17 cellular contexts compared by ENCODE assay signal in the genomic region with DNA sequence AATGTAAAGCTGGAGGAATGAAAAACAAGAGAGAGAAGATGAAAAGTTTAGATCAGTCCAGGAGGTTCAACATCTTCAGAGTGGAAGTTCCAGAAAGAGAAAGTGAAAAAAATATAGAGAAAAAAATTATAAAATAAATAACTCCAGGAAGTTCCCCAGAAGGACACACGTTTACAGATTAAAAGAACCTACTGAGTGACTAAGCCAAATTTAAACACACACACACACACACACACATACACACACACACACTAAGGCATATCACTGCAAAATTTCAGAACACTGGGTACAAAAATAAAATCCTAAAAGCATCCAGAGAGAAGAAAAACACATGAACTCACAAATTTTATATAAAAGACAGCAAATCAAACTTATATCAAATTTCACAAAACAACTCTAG.
DNase-seq lines count a peak whose midpoint lies in the region; ATAC-seq and TF ChIP-seq lines count a peak whose summit lies in the region.
"Had no signal": no experiment of that assay in that cellular context is flagged by ENCODE, and none has a peak within 500 bp of the region (broad histone marks: within the 10 kb centered on the region; RNA-seq: fewer than 3 reads in every experiment).

No MANE protein-coding gene starts in this region.

- peak overlapping the region; percentile 85 for H2BK5ac ChIP-seq in IMR-90 (ENCODE audit: low read depth, low read length, poor library complexity, severe bottlenecking)

- peaks cover 3% of the 10 kb centered on the region for H3K27me3 Mint-ChIP-seq in neural progenitor cell (ENCODE audit: insufficient read depth, low read depth)

- H2AFZ ChIP-seq in IMR-90 (replicated peaks; ENCODE audit: low read length, poor library complexity), result no peak overlapping the region
- H2AFZ ChIP-seq in osteoblast (ENCODE audit: low read length), result no peak overlapping the region
- no peak overlapping the region for H2AFZ ChIP-seq in neural progenitor cell (replicated peaks)

- H3K79me1 ChIP-seq in IMR-90 (ENCODE audit: low read depth in 1 of 2, low read length in 2 of 2), result no peaks in the 10 kb centered on the region

- no peak overlapping the region for H3K56ac ChIP-seq in IMR-90 (ENCODE audit: extremely low read depth, insufficient read depth, low read length)

- H3K27ac Mint-ChIP-seq in neural progenitor cell, result no peak overlapping the region

- peaks cover 7% of the 10 kb centered on the region for H3K9me1 ChIP-seq in IMR-90 (ENCODE audit: insufficient read depth, low read length)

- peak overlapping the region; percentile 90; the same call in 1 of the 2 replicates for H2BK120ac ChIP-seq in IMR-90 (ENCODE audit: low read depth, low read length)

- no peaks in the 10 kb centered on the region for H3K36me3 ChIP-seq in IMR-90 (ENCODE audit: control insufficient read depth, insufficient read depth, low read length)
- H3K36me3 ChIP-seq in osteoblast (ENCODE audit: insufficient read depth, low read length), result no peaks in the 10 kb centered on the region
- no peaks in the 10 kb centered on the region for H3K36me3 ChIP-seq in neural progenitor cell
- H3K36me3 ChIP-seq: BLaER1 had no signal

- CTCF ChIA-PET in IMR-90 (lab: Yijun Ruan, JAX), result interaction anchor here (0.7 to 1.3 kb wide), 3 partner anchors 9 to 673 kb away, joined by 3 read pairs; no protein-coding TSS in a partner anchor

- no peak overlapping the region for H3K4me3 Mint-ChIP-seq in neural progenitor cell
- H3K4me3 Mint-ChIP-seq: IgD-negative memory B cell had no signal

- H3K9me3 ChIP-seq in IMR-90 (ENCODE audit: control insufficient read depth, insufficient read depth, low read length), result no peaks in the 10 kb centered on the region
- no peaks in the 10 kb centered on the region for H3K9me3 ChIP-seq in osteoblast (ENCODE audit: low read depth, low read length)
- H3K9me3 ChIP-seq in neural progenitor cell (ENCODE audit: low read depth), result no peaks in the 10 kb centered on the region
- H3K9me3 ChIP-seq: BLaER1 had no signal

- H3K9ac ChIP-seq in IMR-90 (ENCODE audit: low read depth, low read length) (no peak overlapping the region), neural progenitor cell (no peak overlapping the region)
- H3K9ac ChIP-seq: BLaER1 had no signal

- no peak for TF ChIP-seq RAD21 in IMR-90 (IDR thresholded peaks at IDR 0.05; ENCODE audit: low read length)

- POLR2A ChIA-PET in IMR-90 (lab: Charles Lee; ENCODE audit: unreplicated experiment), result interaction anchor here (0.6 kb wide), 1 partner anchor 181 kb away, joined by 5 read pairs; no protein-coding TSS in a partner anchor

- no peaks in the 10 kb centered on the region for H3F3A ChIP-seq in neural progenitor cell (ENCODE audit: low read depth)

- peak overlapping the region; percentile 53; the same call in 1 of the 2 replicates for H2BK20ac ChIP-seq in IMR-90 (ENCODE audit: low read depth, low read length)

- H3K27ac ChIP-seq in IMR-90 (ENCODE audit: insufficient read depth, low read length), result no peak overlapping the region
- H3K27ac ChIP-seq in osteoblast (ENCODE audit: low read depth, low read length), result peak overlapping the region; percentile 87
- no peak overlapping the region for H3K27ac ChIP-seq in neural progenitor cell
- H3K27ac ChIP-seq: BLaER1, SK-N-MC had no signal

- TF ChIP-seq POLR2A in IMR-90 (IDR thresholded peaks at IDR 0.05; ENCODE audit: low read depth, low read length), result no peak

- no peak overlapping the region for H3K23ac ChIP-seq in IMR-90 (ENCODE audit: low read depth, low read length)

- peak overlapping the region; percentile 61 to 79; a peak in 3 of 4 replicates for H4K8ac ChIP-seq in IMR-90 (ENCODE audit: low read depth in 2 of 2, low read length in 2 of 2)

- no peaks in the 10 kb centered on the region for H3K27me3 ChIP-seq in IMR-90 (ENCODE audit: control insufficient read depth, insufficient read depth, low read length)
- H3K27me3 ChIP-seq in osteoblast (ENCODE audit: insufficient read depth, low read length), result no peaks in the 10 kb centered on the region
- H3K27me3 ChIP-seq in neural progenitor cell, result no peaks in the 10 kb centered on the region
- H3K27me3 ChIP-seq: BLaER1 had no signal

- DNase-seq in EL (peak; percentile 27), IMR-90 (peak; percentile 54), choroid plexus epithelial cell (ENCODE audit: low read depth) (peak; percentile 38), osteoblast (ENCODE audit: insufficient read length, low spot score, missing footprints) (no peak), NCI-H2171 treated with DMSO at 0.1 percent for 48 hours (lab: John Stamatoyannopoulos, UW) (no peak), neural progenitor cell (ENCODE audit: low spot score) (no peak)
- DNase-seq: MV-4-11, NCI-H1436 treated with DMSO at 0.1 percent for 48 hours, NCI-H2107, NCI-H345, NCI-H526 treated with DMSO at 0.1 percent for 48 hours, OCI-M1 had no signal

- H3K4me1 Mint-ChIP-seq in neural progenitor cell, result no peaks in the 10 kb centered on the region

- H3K4me1 ChIP-seq in IMR-90 (ENCODE audit: control insufficient read depth, insufficient read depth, low read length) (peaks cover 3% of the 10 kb centered on the region; the same call in 1 of the 2 replicates), osteoblast (ENCODE audit: insufficient read depth, low read length) (peaks cover 17% of the 10 kb centered on the region), neural progenitor cell (no peaks in the 10 kb centered on the region)
- H3K4me1 ChIP-seq: BLaER1 had no signal

- TF ChIP-seq CTCF in IMR-90 (conservative IDR thresholded peaks at IDR 0.05; ENCODE audit: low read depth, low read length) (no peak), choroid plexus epithelial cell (conservative IDR thresholded peaks at IDR 0.05; ENCODE audit: low read depth, low read length) (no peak), osteoblast (IDR thresholded peaks at IDR 0.05; ENCODE audit: extremely low read depth, low read depth, low read length) (no peak), neural progenitor cell (IDR thresholded peaks at IDR 0.05) (no peak)

- intact Hi-C loops in IMR-90 (cut with micrococcal nuclease), result no loop called here

- H3K4me3 ChIP-seq in IMR-90 (ENCODE audit: insufficient read depth, low read depth, low read length), result no peak overlapping the region
- H3K4me3 ChIP-seq in choroid plexus epithelial cell (ENCODE audit: low read depth, low read length), result no peak overlapping the region
- H3K4me3 ChIP-seq in osteoblast (ENCODE audit: insufficient read depth, low read length), result no peak overlapping the region
- H3K4me3 ChIP-seq in neural progenitor cell, result no peak overlapping the region
- H3K4me3 ChIP-seq: BLaER1, SK-N-MC had no signal

- H2AK5ac ChIP-seq in IMR-90 (ENCODE audit: low read depth, low read length), result no peak overlapping the region

- H3K14ac ChIP-seq in IMR-90 (replicated peaks; ENCODE audit: low read depth, low read length), result no peak overlapping the region

- no TSS peak for BruUV-seq in IMR-90 (replicated peaks; lab: Mats Ljungman, UMichigan)

- peak overlapping the region; percentile 80; the same call in 1 of the 2 replicates for H3K4ac ChIP-seq in IMR-90 (ENCODE audit: low read depth, low read length)

- peak overlapping the region; percentile 47; the same call in 1 of the 2 replicates for H3K18ac ChIP-seq in IMR-90 (ENCODE audit: low read depth, low read length)

- no peaks in the 10 kb centered on the region for H3K36me3 Mint-ChIP-seq in neural progenitor cell
- H3K36me3 Mint-ChIP-seq: IgD-negative memory B cell had no signal

- no peak overlapping the region; the same call in 1 of the 2 replicates for H4K91ac ChIP-seq in IMR-90 (ENCODE audit: insufficient read depth, low read depth, low read length)

- H4K5ac ChIP-seq in IMR-90 (ENCODE audit: low read depth, low read length), result no peak overlapping the region; the same call in 1 of the 2 replicates

- no peak overlapping the region for H3K4me2 ChIP-seq in IMR-90 (ENCODE audit: low read depth, low read length)
- H3K4me2 ChIP-seq in osteoblast (ENCODE audit: insufficient read depth, low read length), result no peak overlapping the region
- no peak overlapping the region for H3K4me2 ChIP-seq in neural progenitor cell
- H3K4me2 ChIP-seq: BLaER1 had no signal

- no peaks in the 10 kb centered on the region for H3K79me2 ChIP-seq in osteoblast (ENCODE audit: insufficient read depth, low read length)
- H3K79me2 ChIP-seq in neural progenitor cell (ENCODE audit: low read depth), result no peaks in the 10 kb centered on the region

- no peak for ATAC-seq in IMR-90 (ENCODE audit: low read depth)
- no peak for ATAC-seq in HG03045 (IDR thresholded peaks at IDR 0.05; ENCODE audit: unreplicated experiment)
- no peak for ATAC-seq in HG03520 (IDR thresholded peaks at IDR 0.05; ENCODE audit: unreplicated experiment)

- H3K9me3 Mint-ChIP-seq in neural progenitor cell, result no peaks in the 10 kb centered on the region

- no peak overlapping the region for H2AK9ac ChIP-seq in IMR-90 (replicated peaks; ENCODE audit: low read depth, low read length, poor library complexity)

- H2BK15ac ChIP-seq in IMR-90 (ENCODE audit: low read depth, low read length), result no peak overlapping the region

- in situ Hi-C loops in IMR-90 (cut with MboI; ENCODE audit: low sequenced_read_pairs), result no loop called here

- WGBS in IMR-90 (ENCODE audit: extremely low coverage in 2 of 2, insufficient read length in 1 of 2), 2 experiments, result no CpG with 5 or more reads among the region's 1 CpG

- H4K20me1 ChIP-seq in IMR-90 (ENCODE audit: insufficient read depth, low read length) (no peaks in the 10 kb centered on the region), osteoblast (ENCODE audit: insufficient read depth, low read length) (no peaks in the 10 kb centered on the region), neural progenitor cell (ENCODE audit: low read depth) (no peaks in the 10 kb centered on the region)
- H4K20me1 ChIP-seq: BLaER1 had no signal

- dilution Hi-C loops in IMR-90 (cut with HindIII; ENCODE audit: low sequenced_read_pairs, unreplicated experiment), result loop anchor here (25.0 kb wide), 1 partner anchor 377 kb away; no protein-coding TSS in a partner anchor

TF ChIP-seq in IMR-90, 13 proteins besides CTCF, POLR2A, EP300 and RAD21:
- TF ChIP-seq NFE2L2 (IDR thresholded peaks at IDR 0.05; ENCODE audit: low read depth, low read length) (peak; percentile 51; the same call in 1 of the 2 replicates), RFX5 (IDR thresholded peaks at IDR 0.05; ENCODE audit: low read depth, low read length) (no peak), MXI1 (IDR thresholded peaks at IDR 0.05; ENCODE audit: borderline replicate concordance, low read depth, low read length) (no peak)

Comparison
In these comparisons a context has a peak if more than half of its experiments do, and no peak if none do; other contexts are left out.
1. DNase-seq: peak in EL (single experiment), IMR-90 (single experiment) and choroid plexus epithelial cell (single experiment); none in osteoblast (single experiment), NCI-H2171 treated with DMSO at 0.1 percent for 48 hours (single experiment) and neural progenitor cell (single experiment).